16 cellular contexts compared by ENCODE assay signal in genomic region chr14:92457018-92457565, GRCh38.
"Had no signal": no experiment of that assay in that cellular context is flagged by ENCODE, and none has a peak within 500 bp of the region (broad histone marks: within the 10 kb centered on the region; RNA-seq: fewer than 3 reads in every experiment).

No MANE protein-coding gene starts in this region.

- H3K9me3 Mint-ChIP-seq: activated T-cell treated with anti-CD3 and anti-CD28 coated beads, Interleukin-2, amount 50 U/mL, for 4 hours; naive thymus-derived CD8-positive, alpha-beta T cell; T-helper 1 cell treated with Interleukin-12 subunit alpha and Interleukin-12 subunit beta and Interleukin-4 antibody, amounts not matched to agents 30 μg/mL and 1 μg/mL, for 36 hours had no signal

- H3K4me3 Mint-ChIP-seq: activated naive CD8-positive, alpha-beta T cell; activated T-cell treated with anti-CD3 and anti-CD28 coated beads, Interleukin-2, amount 50 U/mL, for 4 hours; brain; naive thymus-derived CD8-positive, alpha-beta T cell; T-helper 1 cell treated with Interleukin-12 subunit alpha and Interleukin-12 subunit beta and Interleukin-4 antibody, amounts not matched to agents 30 μg/mL and 1 μg/mL, for 36 hours had no signal

- H3K36me3 Mint-ChIP-seq: activated naive CD8-positive, alpha-beta T cell; brain; naive thymus-derived CD8-positive, alpha-beta T cell had no signal

- H3K27ac ChIP-seq: esophagus muscularis mucosa, parathyroid adenoma, stomach, thoracic aorta, uterus had no signal

- ATAC-seq: activated CD4-positive, CD25-positive, alpha-beta regulatory T cell treated with anti-CD3 and anti-CD28 coated beads, Interleukin-2, amount 50 U/mL, for 24 hours; naive thymus-derived CD8-positive, alpha-beta T cell had no signal

- H3K27ac Mint-ChIP-seq: activated naive CD8-positive, alpha-beta T cell; T-helper 1 cell treated with Interleukin-12 subunit alpha and Interleukin-12 subunit beta and Interleukin-4 antibody, amounts not matched to agents 30 μg/mL and 1 μg/mL, for 36 hours had no signal

- H3K27me3 Mint-ChIP-seq: activated naive CD8-positive, alpha-beta T cell; naive thymus-derived CD8-positive, alpha-beta T cell had no signal

- DNase-seq: activated CD4-positive, alpha-beta T cell treated with anti-CD3 and anti-CD28 coated beads, Interleukin-2, amount 50 U/mL, for 4 hours; activated effector memory CD4-positive, alpha-beta T cell treated with anti-CD3 and anti-CD28 coated beads, Interleukin-2, amount 50 U/mL, for 16 hours; activated T-cell treated with anti-CD3 and anti-CD28 coated beads, Interleukin-2, amount 50 U/mL, for 4 hours; naive thymus-derived CD8-positive, alpha-beta T cell had no signal

- FAIRE-seq: endometrium, islet of Langerhans, small intestine had no signal
